In genomic region chr3:188469228-188469885, GRCh38 we compare ENCODE assay signal across 14 cellular contexts.
DNase-seq lines count a peak whose midpoint lies in the region; ATAC-seq and TF ChIP-seq lines count a peak whose summit lies in the region.
"Had no signal": no experiment of that assay in that cellular context is flagged by ENCODE, and none has a peak within 500 bp of the region (broad histone marks: within the 10 kb centered on the region; RNA-seq: fewer than 3 reads in every experiment).

No MANE protein-coding gene starts in this region.

- in situ Hi-C loops in gastrocnemius medialis (cut with MboI; ENCODE audit: low sequenced_read_pairs in 4 of 4), result loop anchor here in 1 of 4 donors (25.0 kb wide), 1 partner anchor 668 kb away; no protein-coding TSS in a partner anchor

- no peak overlapping the region for H3K4me3 ChIP-seq in body of pancreas
- H3K4me3 ChIP-seq in right cardiac atrium (ENCODE audit: low read length), result no peak overlapping the region
- H3K4me3 ChIP-seq in gastrocnemius medialis, result no peak overlapping the region
- no peak overlapping the region for H3K4me3 ChIP-seq in GM23338
- H3K4me3 ChIP-seq: BLaER1 had no signal

- no peaks in the 10 kb centered on the region for H3K9me2 ChIP-seq in GM23338 (ENCODE audit: insufficient read depth)

- no peaks in the 10 kb centered on the region for H4K20me1 ChIP-seq in GM23338 (replicated peaks; ENCODE audit: insufficient read depth)
- H4K20me1 ChIP-seq: BLaER1 had no signal

- no peaks in the 10 kb centered on the region for H3K36me3 Mint-ChIP-seq in GM23338 (ENCODE audit: low read depth)

- no peaks in the 10 kb centered on the region for H3K79me2 ChIP-seq in GM23338 (replicated peaks; ENCODE audit: insufficient read depth)

- no peak for TF ChIP-seq CTCF in body of pancreas (IDR thresholded peaks at IDR 0.05)
- no peak for TF ChIP-seq CTCF in gastrocnemius medialis (IDR thresholded peaks at IDR 0.05 in 4 of 5, conservative IDR thresholded peaks at IDR 0.05 in 1 of 5)
- no peak for TF ChIP-seq CTCF in GM23338 (conservative IDR thresholded peaks at IDR 0.05; ENCODE audit: low read depth in 2 of 2)

- DNase-seq in DMS79 (lab: John Stamatoyannopoulos, UW) (peak; percentile 57), body of pancreas (peak in 1 of 4 donors; percentile 6), right cardiac atrium (no peak), gastrocnemius medialis (peak; percentile 32 to 62), GM23338 (ENCODE audit: low spot score) (no peak), SKM-1 (lab: John Stamatoyannopoulos, UW; ENCODE audit: unreplicated experiment) (no peak)
- DNase-seq: activated CD4-positive, alpha-beta T cell treated with anti-CD3 and anti-CD28 coated beads, Interleukin-2, amount 10 ng/mL, durations not matched to agents 7 days and 5 days; NCI-H146; retina; SW 1271 had no signal

- H3K4me3 Mint-ChIP-seq in GM23338, result no peak overlapping the region
- H3K4me3 Mint-ChIP-seq: activated CD4-positive, alpha-beta T cell treated with anti-CD3 and anti-CD28 coated beads, Interleukin-2, amount 10 ng/mL, durations not matched to agents 7 days and 5 days; mesothelial cell of epicardium had no signal

- ATAC-seq in body of pancreas (peak; percentile 73), right cardiac atrium (peak; percentile 84 to 94), gastrocnemius medialis (peak; percentile 67 to 69), GM21381 (IDR thresholded peaks at IDR 0.05; ENCODE audit: unreplicated experiment) (no peak), GM23338 (no peak), HG02642 (IDR thresholded peaks at IDR 0.05; ENCODE audit: poor library complexity, unreplicated experiment) (no peak)

- H3K9me3 ChIP-seq in body of pancreas (no peaks in the 10 kb centered on the region), right cardiac atrium (ENCODE audit: control insufficient read depth, low read length) (no peaks in the 10 kb centered on the region), gastrocnemius medialis (no peaks in the 10 kb centered on the region)
- H3K9me3 ChIP-seq: BLaER1 had no signal

- 74 to 78% methylated on average over 10 of the region's 10 CpGs for WGBS in body of pancreas, 2 donors
- 60% methylated on average over 10 of the region's 10 CpGs for WGBS in right cardiac atrium

- intact Hi-C loops in body of pancreas (cut with DNase I), result no loop called here
- intact Hi-C loops in right cardiac atrium (cut with DNase I), result no loop called here
- intact Hi-C loops in gastrocnemius medialis (cut with DNase I; ENCODE audit: low total_unique reads), result no loop called here

- H3K4me1 Mint-ChIP-seq in GM23338, result peaks cover 1% of the 10 kb centered on the region; the same call in 1 of the 3 replicates
- H3K4me1 Mint-ChIP-seq: activated CD4-positive, alpha-beta T cell treated with anti-CD3 and anti-CD28 coated beads, Interleukin-2, amount 10 ng/mL, durations not matched to agents 7 days and 5 days had no signal

- H3K4me1 ChIP-seq in body of pancreas (peaks cover 30% of the 10 kb centered on the region), right cardiac atrium (ENCODE audit: control insufficient read depth, insufficient read depth, low read length) (peaks cover 1% of the 10 kb centered on the region), gastrocnemius medialis (peaks cover 38 to 43% of the 10 kb centered on the region in 2 donors), GM23338 (ENCODE audit: insufficient read depth) (no peaks in the 10 kb centered on the region)
- H3K4me1 ChIP-seq: BLaER1 had no signal

- H3K27ac ChIP-seq in body of pancreas (peak overlapping the region in 1 of 4 donors; percentile 5), right cardiac atrium (ENCODE audit: low read length) (peak overlapping the region; percentile 72), gastrocnemius medialis (peak overlapping the region; percentile 56 to 70 (median 57)), GM23338 (ENCODE audit: low read depth) (no peak overlapping the region)
- H3K27ac ChIP-seq: BLaER1 had no signal

- no peaks in the 10 kb centered on the region for H3K27me3 Mint-ChIP-seq in GM23338 (ENCODE audit: insufficient read depth, low read depth, poor library complexity)
- H3K27me3 Mint-ChIP-seq: activated CD4-positive, alpha-beta T cell treated with anti-CD3 and anti-CD28 coated beads, Interleukin-2, amount 10 ng/mL, durations not matched to agents 7 days and 5 days had no signal

- H3K9me3 Mint-ChIP-seq in GM23338, result no peaks in the 10 kb centered on the region

- no peaks in the 10 kb centered on the region for H3K36me3 ChIP-seq in body of pancreas (replicated peaks in 1 of 2; ENCODE audit: insufficient read depth in 1 of 2, low read depth in 2 of 2)
- no peaks in the 10 kb centered on the region for H3K36me3 ChIP-seq in gastrocnemius medialis
- H3K36me3 ChIP-seq in GM23338 (ENCODE audit: insufficient read depth), result no peaks in the 10 kb centered on the region

- no peaks in the 10 kb centered on the region for H3K27me3 ChIP-seq in body of pancreas
- H3K27me3 ChIP-seq in right cardiac atrium (ENCODE audit: control insufficient read depth, insufficient read depth), result no peaks in the 10 kb centered on the region
- no peaks in the 10 kb centered on the region for H3K27me3 ChIP-seq in gastrocnemius medialis
- no peaks in the 10 kb centered on the region for H3K27me3 ChIP-seq in GM23338 (ENCODE audit: insufficient read depth)
- H3K27me3 ChIP-seq: BLaER1 had no signal

- TF ChIP-seq POLR2A in body of pancreas (IDR thresholded peaks at IDR 0.05) (no peak), gastrocnemius medialis (IDR thresholded peaks at IDR 0.05) (no peak)

- H3K27ac Mint-ChIP-seq in GM23338, result no peak overlapping the region
- H3K27ac Mint-ChIP-seq: activated CD4-positive, alpha-beta T cell treated with anti-CD3 and anti-CD28 coated beads, Interleukin-2, amount 10 ng/mL, durations not matched to agents 7 days and 5 days had no signal

- H2AFZ ChIP-seq in GM23338, result no peak overlapping the region

- no peak overlapping the region for H3K4me2 ChIP-seq in GM23338
- H3K4me2 ChIP-seq: BLaER1 had no signal

- no peaks in the 10 kb centered on the region for H3F3A ChIP-seq in GM23338 (replicated peaks; ENCODE audit: low read depth)

TF ChIP-seq in GM23338, 12 proteins besides CTCF, POLR2A, EP300 and RAD21:
- TF ChIP-seq ZNF331 (CRISPR knock-in tag; IDR thresholded peaks at IDR 0.05; ENCODE audit: low read depth) (no peak), REST (IDR thresholded peaks at IDR 0.05; ENCODE audit: unreplicated experiment) (no peak), EZH2 (IDR thresholded peaks at IDR 0.05; ENCODE audit: low read depth, unreplicated experiment) (no peak), POLR2AphosphoS5 (IDR thresholded peaks at IDR 0.05; ENCODE audit: low read depth) (no peak), JUNB (IDR thresholded peaks at IDR 0.05; ENCODE audit: unreplicated experiment) (no peak), EZH2phosphoT487 (IDR thresholded peaks at IDR 0.05; ENCODE audit: unreplicated experiment) (no peak), CREB1 (CRISPR knock-in tag; IDR thresholded peaks at IDR 0.05; ENCODE audit: low read depth) (no peak), ZNF114 (CRISPR knock-in tag; IDR thresholded peaks at IDR 0.05) (no peak), STAT1 (IDR thresholded peaks at IDR 0.05; ENCODE audit: unreplicated experiment) (no peak), NANOG (IDR thresholded peaks at IDR 0.05; ENCODE audit: borderline replicate concordance) (no peak)
- TF ChIP-seq, protein P1, sequence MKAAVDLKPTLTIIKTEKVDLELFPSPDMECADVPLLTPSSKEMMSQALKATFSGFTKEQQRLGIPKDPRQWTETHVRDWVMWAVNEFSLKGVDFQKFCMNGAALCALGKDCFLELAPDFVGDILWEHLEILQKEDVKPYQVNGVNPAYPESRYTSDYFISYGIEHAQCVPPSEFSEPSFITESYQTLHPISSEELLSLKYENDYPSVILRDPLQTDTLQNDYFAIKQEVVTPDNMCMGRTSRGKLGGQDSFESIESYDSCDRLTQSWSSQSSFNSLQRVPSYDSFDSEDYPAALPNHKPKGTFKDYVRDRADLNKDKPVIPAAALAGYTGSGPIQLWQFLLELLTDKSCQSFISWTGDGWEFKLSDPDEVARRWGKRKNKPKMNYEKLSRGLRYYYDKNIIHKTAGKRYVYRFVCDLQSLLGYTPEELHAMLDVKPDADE (IDR thresholded peaks at IDR 0.05), result no peak

Comparison
In these comparisons a context has a peak if more than half of its experiments do, and no peak if none do; other contexts are left out.
1. DNase-seq: peak in DMS79 (single experiment) and gastrocnemius medialis (2 of 2); none in right cardiac atrium (0 of 3), GM23338 (single experiment) and SKM-1 (single experiment).
2. ATAC-seq: peak in body of pancreas (single experiment), right cardiac atrium (2 of 2) and gastrocnemius medialis (2 of 2); none in GM21381 (single experiment), GM23338 (single experiment) and HG02642 (single experiment).